In the genomic region with DNA sequence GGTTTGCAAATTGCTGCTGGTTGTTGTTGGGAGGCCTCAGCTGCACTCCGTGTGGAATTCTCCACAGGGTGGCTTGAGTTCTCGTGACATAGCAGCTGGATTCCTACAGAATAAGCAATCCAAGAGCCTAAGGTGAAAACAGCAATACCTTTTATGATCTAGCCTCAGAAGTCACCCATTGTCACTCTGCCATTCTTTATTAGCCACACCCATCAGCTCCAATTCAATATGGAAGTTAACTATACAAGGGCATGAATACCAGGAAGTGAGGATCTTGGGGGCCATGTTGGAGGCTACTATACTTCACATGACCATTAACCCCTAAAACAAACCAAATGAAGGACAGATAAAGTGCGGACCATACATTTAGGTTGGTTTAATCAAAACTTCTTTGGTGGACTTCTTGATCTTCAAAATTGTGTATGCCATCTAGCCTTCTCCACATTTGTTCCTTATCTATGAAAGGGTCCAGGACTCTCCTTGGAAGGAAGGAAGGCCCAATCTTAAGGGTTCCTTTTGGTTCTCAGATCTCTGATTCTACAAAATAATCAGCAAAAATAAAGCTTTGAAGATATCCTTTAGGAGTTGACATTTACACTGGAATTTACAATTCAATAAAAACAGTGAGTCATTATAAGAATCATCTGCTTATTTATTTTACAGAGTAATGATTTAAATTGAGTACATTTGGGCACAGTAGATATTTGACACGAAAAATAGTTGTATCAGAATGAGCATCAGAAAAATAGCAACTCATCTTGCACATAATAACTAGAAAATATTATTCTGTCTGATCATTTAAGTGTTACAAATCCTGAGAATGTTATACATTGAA, we compare ENCODE assay signal across 15 cellular contexts. TPM values are rescaled to one million over a fixed set of nuclear protein-coding genes. Genes with fewer than 3 reads are reported as not detected.
DNase-seq lines count a peak whose midpoint lies in the region; ATAC-seq and TF ChIP-seq lines count a peak whose summit lies in the region.
"Had no signal": no experiment of that assay in that cellular context is flagged by ENCODE, and none has a peak within 500 bp of the region (broad histone marks: within the 10 kb centered on the region; RNA-seq: fewer than 3 reads in every experiment).

No MANE protein-coding gene starts in this region.

- H3K9me3 ChIP-seq in Panc1 (ENCODE audit: control insufficient read depth, insufficient read depth, low read depth, low read length), result no peaks in the 10 kb centered on the region
- H3K9me3 ChIP-seq: SJCRH30 had no signal

- H3K4me3 ChIP-seq in ACC112 (ENCODE audit: low read depth, low read length), result 0 out of 2 replicates have a peak overlapping the region, but pooled peaks have one; percentile 5
- H3K4me3 ChIP-seq in Panc1 (ENCODE audit: low read depth in 2 of 2, low read length in 2 of 2), result no peak overlapping the region
- H3K4me3 ChIP-seq in dorsolateral prefrontal cortex, result no peak overlapping the region
- H3K4me3 ChIP-seq: SJCRH30 had no signal

- H3K27me3 Mint-ChIP-seq in osteocyte (ENCODE audit: unreplicated experiment), result no peaks in the 10 kb centered on the region
- H3K27me3 Mint-ChIP-seq in T-cell, result no peaks in the 10 kb centered on the region
- H3K27me3 Mint-ChIP-seq: naive B cell had no signal

- H3K27ac ChIP-seq in ACC112 (ENCODE audit: low read depth, low read length), result peak overlapping the region; percentile 82
- H3K27ac ChIP-seq in Panc1 (ENCODE audit: low read length), result peak overlapping the region; percentile 20
- peak overlapping the region in 54 of 59 donors; percentile 17 to 87 (median 74) for H3K27ac ChIP-seq in dorsolateral prefrontal cortex
- H3K27ac ChIP-seq: SJCRH30 had no signal

- ATAC-seq in Panc1 (no peak), GM21360 (IDR thresholded peaks at IDR 0.05; ENCODE audit: unreplicated experiment) (no peak), T-cell (replicated peaks in 1 of 4) (no peak)
- ATAC-seq: stimulated activated effector memory CD8-positive, alpha-beta T cell treated with anti-CD3 and anti-CD28 coated beads, Interleukin-12 subunit alpha, Interleukin-12 subunit beta, amount 100 ng/mL, for 72 hours had no signal

- H3K4me1 Mint-ChIP-seq in osteocyte (ENCODE audit: unreplicated experiment) (peaks cover 28% of the 10 kb centered on the region), T-cell (peaks cover 6 to 15% (median 8%) of the 10 kb centered on the region in 3 donors)

- peak overlapping the region; percentile 86 for H3K27ac Mint-ChIP-seq in osteocyte (ENCODE audit: unreplicated experiment)
- no peak overlapping the region for H3K27ac Mint-ChIP-seq in T-cell
- H3K27ac Mint-ChIP-seq: stimulated activated effector memory CD8-positive, alpha-beta T cell treated with anti-CD3 and anti-CD28 coated beads, Interleukin-12 subunit alpha, Interleukin-12 subunit beta, amount 100 ng/mL, for 72 hours had no signal

- H3K4me3 Mint-ChIP-seq in osteocyte (ENCODE audit: unreplicated experiment) (no peak overlapping the region), T-cell (no peak overlapping the region)
- H3K4me3 Mint-ChIP-seq: naive B cell; stimulated activated effector memory CD8-positive, alpha-beta T cell treated with anti-CD3 and anti-CD28 coated beads, Interleukin-12 subunit alpha, Interleukin-12 subunit beta, amount 100 ng/mL, for 72 hours had no signal

- no peak for TF ChIP-seq CTCF in Panc1 (IDR thresholded peaks at IDR 0.05)
- no peak for TF ChIP-seq CTCF in dorsolateral prefrontal cortex (IDR thresholded peaks at IDR 0.05 in 54 of 56, conservative IDR thresholded peaks at IDR 0.05 in 2 of 56; ENCODE audit: low read depth in 1 of 56, partially characterized antibody in 56 of 56)
- no peak for TF ChIP-seq CTCF in osteocyte (IDR thresholded peaks at IDR 0.05)

- no TSS peak for BruUV-seq in Panc1 (replicated peaks; lab: Mats Ljungman, UMichigan)

- H3K27me3 ChIP-seq in ACC112 (ENCODE audit: insufficient read depth, low read length), result no peaks in the 10 kb centered on the region
- no peaks in the 10 kb centered on the region for H3K27me3 ChIP-seq in Panc1 (ENCODE audit: control insufficient read depth, insufficient read depth, low read length)
- no peaks in the 10 kb centered on the region for H3K27me3 ChIP-seq in dorsolateral prefrontal cortex
- H3K27me3 ChIP-seq: SJCRH30 had no signal

- CTCF ChIA-PET in Panc1 (lab: Charles Lee), result interaction anchor here (0.6 to 0.8 kb wide), 2 partner anchors 138 to 462 kb away, joined by 4 to 12 read pairs; no protein-coding TSS in a partner anchor
- CTCF ChIA-PET in T-cell (lab: Charles Lee), result interaction anchor here (0.5 to 1.3 kb wide), 2 partner anchors 319 kb away, joined by 3 read pairs; no protein-coding TSS in a partner anchor

- H3K36me3 ChIP-seq in ACC112 (ENCODE audit: insufficient read depth, low read length), result 0 out of 2 replicates have a peak, but pooled peaks cover 4% of the 10 kb centered on the region
- H3K36me3 ChIP-seq in Panc1 (ENCODE audit: control insufficient read depth, insufficient read depth, low read length), result no peaks in the 10 kb centered on the region; the same call in 1 of the 2 replicates

- peaks cover 44% of the 10 kb centered on the region for H3K4me1 ChIP-seq in ACC112 (ENCODE audit: control insufficient read depth, insufficient read depth, low read length, unreplicated experiment)
- H3K4me1 ChIP-seq in Panc1 (ENCODE audit: control insufficient read depth, insufficient read depth, low read length), result peaks cover 25% of the 10 kb centered on the region

- POLR2A ChIA-PET in Panc1 (lab: Charles Lee) (interaction anchor here (0.6 kb wide), 1 partner anchor 21 kb away, joined by 3 read pairs; no protein-coding TSS in a partner anchor), T-cell (lab: Charles Lee) (interaction anchor here in 1 of 2 donors (0.6 kb wide), 1 partner anchor 477 kb away, joined by 3 read pairs; no protein-coding TSS in a partner anchor)

- in situ Hi-C loops in Panc1 (cut with HindIII; ENCODE audit: low pct_unique_long_range_greater_than_20kb, low sequenced_read_pairs), result no loop called here

- DNase-seq in Panc1 (ENCODE audit: low read depth, low spot score) (no peak), dorsolateral prefrontal cortex (no peak), osteocyte (ENCODE audit: extremely low spot score, unreplicated experiment) (no peak), DMS153 (lab: John Stamatoyannopoulos, UW) (no peak), NCI-H1105 treated with DMSO at 0.1 percent for 48 hours (lab: John Stamatoyannopoulos, UW) (no peak), T-cell (no peak)
- DNase-seq: activated effector memory CD4-positive, alpha-beta T cell treated with anti-CD3 and anti-CD28 coated beads, Interleukin-2, amount 50 U/mL, for 16 hours; effector memory CD4-positive, alpha-beta T cell; H7; naive B cell; NCI-H510A; SJCRH30 had no signal

- H3K36me3 Mint-ChIP-seq in osteocyte (ENCODE audit: unreplicated experiment) (peaks cover 18% of the 10 kb centered on the region), T-cell (peaks cover 23% of the 10 kb centered on the region)

- H3K9me3 Mint-ChIP-seq in osteocyte (ENCODE audit: unreplicated experiment) (no peaks in the 10 kb centered on the region), T-cell (no peaks in the 10 kb centered on the region)
- H3K9me3 Mint-ChIP-seq: naive B cell; stimulated activated effector memory CD8-positive, alpha-beta T cell treated with anti-CD3 and anti-CD28 coated beads, Interleukin-12 subunit alpha, Interleukin-12 subunit beta, amount 100 ng/mL, for 72 hours had no signal

- no peaks in the 10 kb centered on the region for H3K79me2 ChIP-seq in ACC112 (ENCODE audit: control insufficient read depth, insufficient read depth, low read length, unreplicated experiment)

- intact Hi-C loops in Panc1 (cut with micrococcal nuclease; ENCODE audit: unreplicated experiment), result no loop called here
- intact Hi-C loops in dorsolateral prefrontal cortex (cut with DNase I), result no loop called here

- H2AFZ ChIP-seq in ACC112 (ENCODE audit: low read length, unreplicated experiment), result no peak overlapping the region

RNA-seq across cellular contexts. Expression of a gene that starts 21.5 kb away (rescaled TPM):
- 89.8 TPM for total RNA-seq in Panc1 (2021; ENCODE audit: unreplicated experiment)
- 84.6 TPM for polyA plus RNA-seq in Panc1 (2012; ENCODE audit: insufficient read length)
- 10 to 100 TPM; 13.7 to 37.5 (median 22.9) TPM for total RNA-seq in dorsolateral prefrontal cortex
- 32.6 and 33.8 TPM in 2 replicates for total RNA-seq in osteocyte
- 10 to 100 TPM; 21.9 to 31.1 (median 25.9) TPM for total RNA-seq in T-cell

RNA-seq across cellular contexts. Expression of a gene that starts 23.6 kb away (rescaled TPM):
- total RNA-seq in Panc1 (2021; ENCODE audit: unreplicated experiment), result 96.2 TPM
- 73.0 TPM for polyA plus RNA-seq in Panc1 (2012; ENCODE audit: insufficient read length)
- 100 to 1,000 TPM in 82 of 120 experiments, 10 to 100 TPM in 38; 71.7 to 193 (median 110) TPM for total RNA-seq in dorsolateral prefrontal cortex
- 101 and 106 TPM in 2 replicates for total RNA-seq in osteocyte
- total RNA-seq in T-cell, result 100 to 1,000 TPM in 4 of 5 donors, 10 to 100 TPM in 1; 98.8 to 168 (median 152) TPM

RNA-seq across cellular contexts. Expression of a gene that starts 25.9 kb away (rescaled TPM):
- 10.2 TPM for total RNA-seq in Panc1 (2021; ENCODE audit: unreplicated experiment)
- 10.3 TPM for polyA plus RNA-seq in Panc1 (2012; ENCODE audit: insufficient read length)
- 10 to 100 TPM in 99 of 120 experiments, 1 to 10 TPM in 21; 3.2 to 43.7 (median 15.5) TPM for total RNA-seq in dorsolateral prefrontal cortex
- total RNA-seq in osteocyte, result 17.6 and 17.7 TPM in 2 replicates
- total RNA-seq in T-cell, result 10 to 100 TPM in 1 of 5 donors, 1 to 10 TPM in 3, under 1 TPM in 1; 0.78 to 23.5 (median 6.1) TPM

Comparison
In these comparisons a context has a peak if more than half of its experiments do, and no peak if none do; other contexts are left out.
1. H3K27ac ChIP-seq: peak in every context shown above with its lines; median percentile 82 in ACC112; 74 in dorsolateral prefrontal cortex; 20 in Panc1.